ENCODE assay signal across 15 cellular contexts in the genomic region with DNA sequence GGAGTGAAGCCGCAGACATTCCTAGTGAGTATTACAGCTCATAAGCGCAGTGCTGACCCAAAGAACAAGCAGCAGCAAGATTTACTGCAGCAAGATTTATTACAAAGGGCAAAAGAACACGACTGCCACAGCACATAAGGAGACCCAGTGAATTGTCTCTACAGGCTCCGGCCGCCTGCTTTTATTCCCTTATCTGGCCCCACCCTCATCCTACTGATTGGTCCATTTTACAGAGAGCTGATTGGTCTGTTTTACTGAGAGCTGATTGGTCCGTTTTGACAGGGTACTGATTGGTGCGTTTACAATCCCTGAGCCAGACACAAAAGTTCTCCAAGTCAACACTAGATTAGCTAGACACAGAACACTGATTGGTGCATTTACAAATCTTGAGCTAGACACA.
DNase-seq lines count a peak whose midpoint lies in the region; ATAC-seq and TF ChIP-seq lines count a peak whose summit lies in the region.
"Had no signal": no experiment of that assay in that cellular context is flagged by ENCODE, and none has a peak within 500 bp of the region (broad histone marks: within the 10 kb centered on the region; RNA-seq: fewer than 3 reads in every experiment).

No MANE protein-coding gene starts in this region.

- H3K36me3 ChIP-seq in tibial artery = no peaks in the 10 kb centered on the region

- H3K9me3 Mint-ChIP-seq in natural killer cell treated with Interleukin-12 subunit alpha and Interleukin-12 subunit beta and Interleukin-15 and Interleukin-18, amount 100 ng/mL, for 72 hours = no peaks in the 10 kb centered on the region
- H3K9me3 Mint-ChIP-seq: CD4-positive, alpha-beta T cell had no signal

- H3K4me1 Mint-ChIP-seq in natural killer cell treated with Interleukin-12 subunit alpha and Interleukin-12 subunit beta and Interleukin-15 and Interleukin-18, amount 100 ng/mL, for 72 hours (ENCODE audit: low read depth in 2 of 2) = no peaks in the 10 kb centered on the region
- H3K4me1 Mint-ChIP-seq: B cell had no signal

- no peaks in the 10 kb centered on the region for H3K27me3 Mint-ChIP-seq in natural killer cell treated with Interleukin-12 subunit alpha and Interleukin-12 subunit beta and Interleukin-15 and Interleukin-18, amount 100 ng/mL, for 72 hours
- H3K27me3 Mint-ChIP-seq: B cell; CD4-positive, alpha-beta T cell had no signal

- DNase-seq in Daoy (ENCODE audit: low read depth) (peak; percentile 20), HT1080 (ENCODE audit: low read depth) (peak; percentile 26), islet precursor cell (peak; percentile 37), tibial artery (no peak), cerebellar nuclear complex (lab: John Stamatoyannopoulos, UW) (no peak), NCI-H187 (lab: John Stamatoyannopoulos, UW) (no peak)
- no peak for DNase-seq in natural killer cell treated with Interleukin-12 subunit alpha and Interleukin-12 subunit beta and Interleukin-15 and Interleukin-18, amount 100 ng/mL, for 72 hours (ENCODE audit: low spot score)
- DNase-seq: C1 segment of cervical spinal cord; Calu3; CD4-positive, alpha-beta T cell; DMS 273 treated with DMSO at 0.1 percent for 48 hours; DMS79; IMR-90 had no signal

- no peak overlapping the region for H3K27ac Mint-ChIP-seq in natural killer cell treated with Interleukin-12 subunit alpha and Interleukin-12 subunit beta and Interleukin-15 and Interleukin-18, amount 100 ng/mL, for 72 hours
- H3K27ac Mint-ChIP-seq: B cell; CD4-positive, alpha-beta T cell had no signal

- peak overlapping the region; percentile 47 to 78 for H3K27ac ChIP-seq in tibial artery

- H3K4me3 Mint-ChIP-seq in natural killer cell treated with Interleukin-12 subunit alpha and Interleukin-12 subunit beta and Interleukin-15 and Interleukin-18, amount 100 ng/mL, for 72 hours = no peak overlapping the region
- H3K4me3 Mint-ChIP-seq: B cell; CD4-positive, alpha-beta T cell had no signal

- intact Hi-C loops in tibial artery (cut with DNase I; ENCODE audit: low total_unique reads) = no loop called here

- no peaks in the 10 kb centered on the region for H3K27me3 ChIP-seq in tibial artery

- H3K36me3 Mint-ChIP-seq in natural killer cell treated with Interleukin-12 subunit alpha and Interleukin-12 subunit beta and Interleukin-15 and Interleukin-18, amount 100 ng/mL, for 72 hours = no peaks in the 10 kb centered on the region

- TF ChIP-seq CTCF in tibial artery (IDR thresholded peaks at IDR 0.05) = no peak

- H3K4me3 ChIP-seq in tibial artery = peak overlapping the region in 1 of 2 donors; percentile 47

- no peak for ATAC-seq in natural killer cell treated with Interleukin-12 subunit alpha and Interleukin-12 subunit beta and Interleukin-15 and Interleukin-18, amount 100 ng/mL, for 72 hours
- ATAC-seq: HCT116 had no signal

- H3K9me3 ChIP-seq in tibial artery = no peaks in the 10 kb centered on the region

- H3K4me1 ChIP-seq in tibial artery = peaks cover 0 to 34% (median 19%) of the 10 kb centered on the region in 4 donors

Comparison
In these comparisons a context has a peak if more than half of its experiments do, and no peak if none do; other contexts are left out.
1. DNase-seq: peak in Daoy (single experiment), HT1080 (single experiment) and islet precursor cell (single experiment); none in tibial artery (0 of 2), natural killer cell treated with Interleukin-12 subunit alpha and Interleukin-12 subunit beta and Interleukin-15 and Interleukin-18, amount 100 ng/mL, for 72 hours (single experiment), cerebellar nuclear complex (0 of 2) and NCI-H187 (0 of 2).